Comparison of ENCODE assay signal across 8 cellular contexts in genomic region chr11:116312560-116313340, GRCh38.
DNase-seq lines count a peak whose midpoint lies in the region; ATAC-seq, FAIRE-seq and TF ChIP-seq lines count a peak whose summit lies in the region.

No MANE protein-coding gene starts in this region.

- no peak overlapping the region for H3K9ac ChIP-seq in astrocyte (ENCODE audit: low read length)

- TF ChIP-seq CTCF in astrocyte (IDR thresholded peaks at IDR 0.05; ENCODE audit: insufficient read depth, low read depth, low read length), result no peak

- ATAC-seq in HG02852 (IDR thresholded peaks at IDR 0.05; ENCODE audit: unreplicated experiment), result no peak

- H3K4me1 ChIP-seq in astrocyte (ENCODE audit: insufficient read depth, low read length) (peaks cover 25% of the 10 kb centered on the region), HAP-1 (no peaks in the 10 kb centered on the region)

- no peak overlapping the region for H3K4me3 ChIP-seq in astrocyte (ENCODE audit: insufficient read depth, low read depth, low read length)
- no peak overlapping the region for H3K4me3 ChIP-seq in HAP-1

- no peaks in the 10 kb centered on the region for H3K9me3 ChIP-seq in astrocyte (ENCODE audit: insufficient read depth, low read depth, low read length)
- no peaks in the 10 kb centered on the region for H3K9me3 ChIP-seq in HAP-1

- no peak for FAIRE-seq in astrocyte (lab: Jason Lieb, UNC)

- no peak overlapping the region for H2AFZ ChIP-seq in astrocyte (ENCODE audit: low read depth, low read length)

- in situ Hi-C loops in HAP-1 (cut with MboI; ENCODE audit: low sequenced_read_pairs), result no loop called here

- H3K27ac Mint-ChIP-seq in astrocyte (ENCODE audit: unreplicated experiment), result peak overlapping the region; percentile 41

- H3K4me1 Mint-ChIP-seq in astrocyte (ENCODE audit: low read depth, unreplicated experiment), result peaks cover 29% of the 10 kb centered on the region

- peaks cover 20% of the 10 kb centered on the region for H3K27me3 Mint-ChIP-seq in astrocyte (ENCODE audit: low read depth, unreplicated experiment)

- H3K36me3 ChIP-seq in astrocyte (ENCODE audit: insufficient read depth, low read length) (no peaks in the 10 kb centered on the region), HAP-1 (replicated peaks) (no peaks in the 10 kb centered on the region)

- DNase-seq in NCI-H82 (lab: John Stamatoyannopoulos, UW) (peak; percentile 19), NCI-H82 treated with DMSO at 0.1 percent for 48 hours (lab: John Stamatoyannopoulos, UW; ENCODE audit: unreplicated experiment) (no peak), astrocyte (ENCODE audit: low read depth) (peak; percentile 48), kidney tubule cell (ENCODE audit: low spot score) (peak; percentile 67), ureter (ENCODE audit: low spot score) (peak; percentile 89), Kasumi-1 (lab: John Stamatoyannopoulos, UW) (no peak), HAP-1 (ENCODE audit: low spot score in 2 of 2) (no peak)

- H3K79me2 ChIP-seq in astrocyte (ENCODE audit: insufficient read depth, low read length), result no peaks in the 10 kb centered on the region

- no peaks in the 10 kb centered on the region for H3K27me3 ChIP-seq in astrocyte (ENCODE audit: insufficient read depth, low read length)
- H3K27me3 ChIP-seq in HAP-1 (ENCODE audit: low read depth), result no peaks in the 10 kb centered on the region

- H4K20me1 ChIP-seq in astrocyte (ENCODE audit: insufficient read depth, low read length), result no peaks in the 10 kb centered on the region

- H3K4me2 ChIP-seq in astrocyte (ENCODE audit: low read length), result peak overlapping the region; percentile 50

- no peaks in the 10 kb centered on the region for H3K9me3 Mint-ChIP-seq in astrocyte (ENCODE audit: unreplicated experiment)

- no peak overlapping the region for H3K27ac ChIP-seq in astrocyte (ENCODE audit: low read depth, low read length)

- H3K4me3 Mint-ChIP-seq in astrocyte (ENCODE audit: unreplicated experiment), result no peak overlapping the region

- no peaks in the 10 kb centered on the region for H3K36me3 Mint-ChIP-seq in astrocyte (ENCODE audit: low read depth, unreplicated experiment)

Comparison
In these comparisons a context has a peak if more than half of its experiments do, and no peak if none do; other contexts are left out.
1. DNase-seq: peak in NCI-H82 (single experiment), astrocyte (single experiment), kidney tubule cell (single experiment) and ureter (single experiment); none in NCI-H82 treated with DMSO at 0.1 percent for 48 hours (single experiment), Kasumi-1 (0 of 2) and HAP-1 (0 of 2).